2 cellular contexts compared by ENCODE assay signal in genomic region chr1:179126338-179127060, GRCh38.
TF ChIP-seq lines count a peak whose summit lies in the region.

No MANE protein-coding gene starts in this region.

TF ChIP-seq in IMR-90, 13 proteins besides CTCF, POLR2A, EP300 and RAD21:
- TF ChIP-seq ELK1 (IDR thresholded peaks at IDR 0.05; ENCODE audit: borderline replicate concordance, low read depth, low read length) (no peak), CEBPB (IDR thresholded peaks at IDR 0.05; ENCODE audit: low read depth, low read length) (no peak), NFE2L2 (IDR thresholded peaks at IDR 0.05; ENCODE audit: low read depth, low read length) (no peak), FOS (IDR thresholded peaks at IDR 0.05; ENCODE audit: low read depth, low read length) (no peak), MAFK (IDR thresholded peaks at IDR 0.05; ENCODE audit: low read depth, low read length) (no peak), SMC3 (IDR thresholded peaks at IDR 0.05; ENCODE audit: low read depth, low read length) (no peak)
- TF ChIP-seq, protein P1, sequence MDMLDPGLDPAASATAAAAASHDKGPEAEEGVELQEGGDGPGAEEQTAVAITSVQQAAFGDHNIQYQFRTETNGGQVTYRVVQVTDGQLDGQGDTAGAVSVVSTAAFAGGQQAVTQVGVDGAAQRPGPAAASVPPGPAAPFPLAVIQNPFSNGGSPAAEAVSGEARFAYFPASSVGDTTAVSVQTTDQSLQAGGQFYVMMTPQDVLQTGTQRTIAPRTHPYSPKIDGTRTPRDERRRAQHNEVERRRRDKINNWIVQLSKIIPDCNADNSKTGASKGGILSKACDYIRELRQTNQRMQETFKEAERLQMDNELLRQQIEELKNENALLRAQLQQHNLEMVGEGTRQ (IDR thresholded peaks at IDR 0.05; ENCODE audit: low read depth, low read length), result no peak

TF ChIP-seq in GM23338, 12 proteins besides CTCF, POLR2A, EP300 and RAD21:
- TF ChIP-seq, protein P2, sequence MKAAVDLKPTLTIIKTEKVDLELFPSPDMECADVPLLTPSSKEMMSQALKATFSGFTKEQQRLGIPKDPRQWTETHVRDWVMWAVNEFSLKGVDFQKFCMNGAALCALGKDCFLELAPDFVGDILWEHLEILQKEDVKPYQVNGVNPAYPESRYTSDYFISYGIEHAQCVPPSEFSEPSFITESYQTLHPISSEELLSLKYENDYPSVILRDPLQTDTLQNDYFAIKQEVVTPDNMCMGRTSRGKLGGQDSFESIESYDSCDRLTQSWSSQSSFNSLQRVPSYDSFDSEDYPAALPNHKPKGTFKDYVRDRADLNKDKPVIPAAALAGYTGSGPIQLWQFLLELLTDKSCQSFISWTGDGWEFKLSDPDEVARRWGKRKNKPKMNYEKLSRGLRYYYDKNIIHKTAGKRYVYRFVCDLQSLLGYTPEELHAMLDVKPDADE (IDR thresholded peaks at IDR 0.05), result no peak
- no peak for TF ChIP-seq EZH2 (IDR thresholded peaks at IDR 0.05; ENCODE audit: low read depth, unreplicated experiment)
- no peak for TF ChIP-seq CREB1 (CRISPR knock-in tag; IDR thresholded peaks at IDR 0.05; ENCODE audit: low read depth)
- TF ChIP-seq POLR2AphosphoS5 (IDR thresholded peaks at IDR 0.05; ENCODE audit: low read depth), result no peak
- TF ChIP-seq ZNF331 (CRISPR knock-in tag; IDR thresholded peaks at IDR 0.05; ENCODE audit: low read depth), result no peak
- no peak for TF ChIP-seq STAT1 (IDR thresholded peaks at IDR 0.05; ENCODE audit: unreplicated experiment)
- TF ChIP-seq REST (IDR thresholded peaks at IDR 0.05; ENCODE audit: unreplicated experiment), result no peak
- TF ChIP-seq EZH2phosphoT487 (IDR thresholded peaks at IDR 0.05; ENCODE audit: unreplicated experiment), result no peak
- no peak for TF ChIP-seq ZNF114 (CRISPR knock-in tag; IDR thresholded peaks at IDR 0.05)
- TF ChIP-seq NANOG (IDR thresholded peaks at IDR 0.05; ENCODE audit: borderline replicate concordance), result no peak
- TF ChIP-seq JUNB (IDR thresholded peaks at IDR 0.05; ENCODE audit: unreplicated experiment), result no peak
- TF ChIP-seq, protein P3, sequence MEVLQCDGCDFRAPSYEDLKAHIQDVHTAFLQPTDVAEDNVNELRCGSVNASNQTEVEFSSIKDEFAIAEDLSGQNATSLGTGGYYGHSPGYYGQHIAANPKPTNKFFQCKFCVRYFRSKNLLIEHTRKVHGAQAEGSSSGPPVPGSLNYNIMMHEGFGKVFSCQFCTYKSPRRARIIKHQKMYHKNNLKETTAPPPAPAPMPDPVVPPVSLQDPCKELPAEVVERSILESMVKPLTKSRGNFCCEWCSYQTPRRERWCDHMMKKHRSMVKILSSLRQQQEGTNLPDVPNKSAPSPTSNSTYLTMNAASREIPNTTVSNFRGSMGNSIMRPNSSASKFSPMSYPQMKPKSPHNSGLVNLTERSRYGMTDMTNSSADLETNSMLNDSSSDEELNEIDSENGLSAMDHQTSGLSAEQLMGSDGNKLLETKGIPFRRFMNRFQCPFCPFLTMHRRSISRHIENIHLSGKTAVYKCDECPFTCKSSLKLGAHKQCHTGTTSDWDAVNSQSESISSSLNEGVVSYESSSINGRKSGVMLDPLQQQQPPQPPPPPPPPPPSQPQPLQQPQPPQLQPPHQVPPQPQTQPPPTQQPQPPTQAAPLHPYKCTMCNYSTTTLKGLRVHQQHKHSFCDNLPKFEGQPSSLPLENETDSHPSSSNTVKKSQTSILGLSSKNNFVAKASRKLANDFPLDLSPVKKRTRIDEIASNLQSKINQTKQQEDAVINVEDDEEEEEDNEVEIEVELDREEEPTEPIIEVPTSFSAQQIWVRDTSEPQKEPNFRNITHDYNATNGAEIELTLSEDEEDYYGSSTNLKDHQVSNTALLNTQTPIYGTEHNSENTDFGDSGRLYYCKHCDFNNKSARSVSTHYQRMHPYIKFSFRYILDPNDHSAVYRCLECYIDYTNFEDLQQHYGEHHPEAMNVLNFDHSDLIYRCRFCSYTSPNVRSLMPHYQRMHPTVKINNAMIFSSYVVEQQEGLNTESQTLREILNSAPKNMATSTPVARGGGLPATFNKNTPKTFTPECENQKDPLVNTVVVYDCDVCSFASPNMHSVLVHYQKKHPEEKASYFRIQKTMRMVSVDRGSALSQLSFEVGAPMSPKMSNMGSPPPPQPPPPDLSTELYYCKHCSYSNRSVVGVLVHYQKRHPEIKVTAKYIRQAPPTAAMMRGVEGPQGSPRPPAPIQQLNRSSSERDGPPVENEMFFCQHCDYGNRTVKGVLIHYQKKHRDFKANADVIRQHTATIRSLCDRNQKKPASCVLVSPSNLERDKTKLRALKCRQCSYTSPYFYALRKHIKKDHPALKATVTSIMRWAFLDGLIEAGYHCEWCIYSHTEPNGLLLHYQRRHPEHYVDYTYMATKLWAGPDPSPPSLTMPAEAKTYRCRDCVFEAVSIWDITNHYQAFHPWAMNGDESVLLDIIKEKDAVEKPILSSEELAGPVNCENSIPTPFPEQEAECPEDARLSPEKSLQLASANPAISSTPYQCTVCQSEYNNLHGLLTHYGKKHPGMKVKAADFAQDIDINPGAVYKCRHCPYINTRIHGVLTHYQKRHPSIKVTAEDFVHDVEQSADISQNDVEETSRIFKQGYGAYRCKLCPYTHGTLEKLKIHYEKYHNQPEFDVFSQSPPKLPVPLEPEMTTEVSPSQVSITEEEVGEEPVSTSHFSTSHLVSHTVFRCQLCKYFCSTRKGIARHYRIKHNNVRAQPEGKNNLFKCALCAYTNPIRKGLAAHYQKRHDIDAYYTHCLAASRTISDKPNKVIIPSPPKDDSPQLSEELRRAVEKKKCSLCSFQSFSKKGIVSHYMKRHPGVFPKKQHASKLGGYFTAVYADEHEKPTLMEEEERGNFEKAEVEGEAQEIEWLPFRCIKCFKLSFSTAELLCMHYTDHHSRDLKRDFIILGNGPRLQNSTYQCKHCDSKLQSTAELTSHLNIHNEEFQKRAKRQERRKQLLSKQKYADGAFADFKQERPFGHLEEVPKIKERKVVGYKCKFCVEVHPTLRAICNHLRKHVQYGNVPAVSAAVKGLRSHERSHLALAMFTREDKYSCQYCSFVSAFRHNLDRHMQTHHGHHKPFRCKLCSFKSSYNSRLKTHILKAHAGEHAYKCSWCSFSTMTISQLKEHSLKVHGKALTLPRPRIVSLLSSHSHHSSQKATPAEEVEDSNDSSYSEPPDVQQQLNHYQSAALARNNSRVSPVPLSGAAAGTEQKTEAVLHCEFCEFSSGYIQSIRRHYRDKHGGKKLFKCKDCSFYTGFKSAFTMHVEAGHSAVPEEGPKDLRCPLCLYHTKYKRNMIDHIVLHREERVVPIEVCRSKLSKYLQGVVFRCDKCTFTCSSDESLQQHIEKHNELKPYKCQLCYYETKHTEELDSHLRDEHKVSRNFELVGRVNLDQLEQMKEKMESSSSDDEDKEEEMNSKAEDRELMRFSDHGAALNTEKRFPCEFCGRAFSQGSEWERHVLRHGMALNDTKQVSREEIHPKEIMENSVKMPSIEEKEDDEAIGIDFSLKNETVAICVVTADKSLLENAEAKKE (CRISPR knock-in tag; IDR thresholded peaks at IDR 0.05), result no peak
